In genomic region chr19:4077011-4077382, GRCh38 we compare ENCODE assay signal across 14 cellular contexts. TPM values are rescaled to one million over a fixed set of nuclear protein-coding genes. Genes with fewer than 3 reads are reported as not detected.
DNase-seq lines count a peak whose midpoint lies in the region; ATAC-seq and TF ChIP-seq lines count a peak whose summit lies in the region.
"Had no signal": no experiment of that assay in that cellular context is flagged by ENCODE, and none has a peak within 500 bp of the region (broad histone marks: within the 10 kb centered on the region; RNA-seq: fewer than 3 reads in every experiment).

No MANE protein-coding gene starts in this region.

- H3K4me3 ChIP-seq in thyroid gland (replicated peaks in 1 of 3): no peak overlapping the region
- H3K4me3 ChIP-seq in SK-N-SH (ENCODE audit: low read depth in 2 of 2, low read length in 1 of 2): no peak overlapping the region

- H3K27ac ChIP-seq in thyroid gland (peak overlapping the region in 1 of 3 donors; percentile 74), SK-N-SH (ENCODE audit: low read depth in 2 of 2, low read length in 1 of 2) (no peak overlapping the region)
- H3K27ac ChIP-seq: SJCRH30 had no signal

- DNase-seq in activated naive CD4-positive, alpha-beta T cell treated with Interleukin-2 at 50 U/mL for 16 hours: no peak
- no peak for DNase-seq in memory B cell (ENCODE audit: low spot score in 2 of 2)
- peak; percentile 44 to 46 for DNase-seq in thyroid gland
- DNase-seq in SK-N-SH: no peak
- DNase-seq: activated CD4-positive, alpha-beta T cell treated with anti-CD3 and anti-CD28 coated beads for 4 hours; aorta; hippocampal formation; NCI-H2171; SJCRH30; stimulated activated naive CD4-positive, alpha-beta T cell treated with Interleukin-2 at 50 U/mL for 16 hours had no signal

- H3K4me2 ChIP-seq in SK-N-SH: no peak overlapping the region

- no peak for TF ChIP-seq EP300 in SK-N-SH (IDR thresholded peaks at IDR 0.05; ENCODE audit: borderline replicate concordance in 1 of 2, low read depth in 1 of 2, low read length in 1 of 2)

- WGBS in thyroid gland, 2 donors: 75 to 89% methylated on average over 2 to 3 of the region's 3 CpGs
- whole genome bisulfite sequencing in SK-N-SH (ENCODE audit: low lambda C conversion rate): 100% methylated on average over 2 of the region's 3 CpGs

- no peak for ATAC-seq in activated T-helper 17 cell treated with anti-CD3 and anti-CD28 coated beads, Interleukin-2, amount 50 U/mL, for 72 hours (replicated peaks)
- ATAC-seq in memory B cell (ENCODE audit: low read depth) (no peak), GM19023 (IDR thresholded peaks at IDR 0.05; ENCODE audit: unreplicated experiment) (no peak), HG03342 (IDR thresholded peaks at IDR 0.05; ENCODE audit: unreplicated experiment) (no peak)

- no peak overlapping the region for H2AFZ ChIP-seq in SK-N-SH (ENCODE audit: low read depth)

- H3K9ac ChIP-seq in SK-N-SH: no peak overlapping the region

- TF ChIP-seq RAD21 in SK-N-SH (IDR thresholded peaks at IDR 0.05; ENCODE audit: low read length): no peak

- H3K36me3 Mint-ChIP-seq in activated naive CD4-positive, alpha-beta T cell treated with anti-CD3 and anti-CD28 coated beads, Interleukin-2, amount 50 U/mL, for 24 hours: no peaks in the 10 kb centered on the region
- H3K36me3 Mint-ChIP-seq in activated T-helper 17 cell treated with anti-CD3 and anti-CD28 coated beads, Interleukin-2, amount 50 U/mL, for 72 hours (ENCODE audit: low read depth): no peaks in the 10 kb centered on the region
- H3K36me3 Mint-ChIP-seq in memory B cell: no peaks in the 10 kb centered on the region

- no peaks in the 10 kb centered on the region for H3K36me3 ChIP-seq in thyroid gland
- H3K36me3 ChIP-seq in SK-N-SH (replicated peaks in 1 of 2; ENCODE audit: control insufficient read depth in 1 of 2, insufficient read depth in 2 of 2, low read length in 1 of 2): no peaks in the 10 kb centered on the region
- H3K36me3 ChIP-seq: SJCRH30 had no signal

- peak overlapping the region; percentile 76 for H3K27ac Mint-ChIP-seq in activated naive CD4-positive, alpha-beta T cell treated with anti-CD3 and anti-CD28 coated beads, Interleukin-2, amount 50 U/mL, for 24 hours
- no peak overlapping the region for H3K27ac Mint-ChIP-seq in activated T-helper 17 cell treated with anti-CD3 and anti-CD28 coated beads, Interleukin-2, amount 50 U/mL, for 72 hours
- H3K27ac Mint-ChIP-seq in memory B cell: peak overlapping the region; percentile 36

- POLR2A ChIA-PET in SK-N-SH (lab: Yijun Ruan, JAX): interaction anchor here (1.0 kb wide), 1 partner anchor 17 kb away, joined by 3 read pairs; no protein-coding TSS in a partner anchor

- H3K4me1 Mint-ChIP-seq in activated naive CD4-positive, alpha-beta T cell treated with anti-CD3 and anti-CD28 coated beads, Interleukin-2, amount 50 U/mL, for 24 hours: peaks cover 30% of the 10 kb centered on the region
- H3K4me1 Mint-ChIP-seq in activated T-helper 17 cell treated with anti-CD3 and anti-CD28 coated beads, Interleukin-2, amount 50 U/mL, for 72 hours: peaks cover 10% of the 10 kb centered on the region
- peaks cover 7% of the 10 kb centered on the region for H3K4me1 Mint-ChIP-seq in memory B cell

- H3K27me3 ChIP-seq in thyroid gland (no peaks in the 10 kb centered on the region), SK-N-SH (ENCODE audit: insufficient read depth) (no peaks in the 10 kb centered on the region)
- H3K27me3 ChIP-seq: SJCRH30 had no signal

- TF ChIP-seq CTCF in thyroid gland (IDR thresholded peaks at IDR 0.05): no peak
- no peak for TF ChIP-seq CTCF in SK-N-SH (IDR thresholded peaks at IDR 0.05)

- H3K9me3 Mint-ChIP-seq in activated naive CD4-positive, alpha-beta T cell treated with anti-CD3 and anti-CD28 coated beads, Interleukin-2, amount 50 U/mL, for 24 hours: no peaks in the 10 kb centered on the region
- H3K9me3 Mint-ChIP-seq in activated T-helper 17 cell treated with anti-CD3 and anti-CD28 coated beads, Interleukin-2, amount 50 U/mL, for 72 hours: no peaks in the 10 kb centered on the region
- H3K9me3 Mint-ChIP-seq in memory B cell: no peaks in the 10 kb centered on the region

- H3K9me3 ChIP-seq in thyroid gland (no peaks in the 10 kb centered on the region), SK-N-SH (no peaks in the 10 kb centered on the region)
- H3K9me3 ChIP-seq: SJCRH30 had no signal

- H3K9me2 ChIP-seq in SK-N-SH: no peaks in the 10 kb centered on the region

- H3F3A ChIP-seq in SK-N-SH (replicated peaks; ENCODE audit: insufficient read depth): no peaks in the 10 kb centered on the region

- H3K27me3 Mint-ChIP-seq in activated naive CD4-positive, alpha-beta T cell treated with anti-CD3 and anti-CD28 coated beads, Interleukin-2, amount 50 U/mL, for 24 hours: no peaks in the 10 kb centered on the region
- no peaks in the 10 kb centered on the region for H3K27me3 Mint-ChIP-seq in activated T-helper 17 cell treated with anti-CD3 and anti-CD28 coated beads, Interleukin-2, amount 50 U/mL, for 72 hours
- H3K27me3 Mint-ChIP-seq in memory B cell: no peaks in the 10 kb centered on the region

- no peak overlapping the region for H3K4me3 Mint-ChIP-seq in activated naive CD4-positive, alpha-beta T cell treated with anti-CD3 and anti-CD28 coated beads, Interleukin-2, amount 50 U/mL, for 24 hours
- peak overlapping the region; percentile 66 for H3K4me3 Mint-ChIP-seq in activated T-helper 17 cell treated with anti-CD3 and anti-CD28 coated beads, Interleukin-2, amount 50 U/mL, for 72 hours
- peak overlapping the region; percentile 14 for H3K4me3 Mint-ChIP-seq in memory B cell

- no peak for TF ChIP-seq POLR2A in thyroid gland (IDR thresholded peaks at IDR 0.05)

- intact Hi-C loops in thyroid gland (cut with DNase I): no loop called here

- H3K79me2 ChIP-seq in SK-N-SH (ENCODE audit: insufficient read depth): no peaks in the 10 kb centered on the region

- CTCF ChIA-PET in SK-N-SH (lab: Yijun Ruan, JAX): no interaction called here

- H3K4me1 ChIP-seq in thyroid gland: peaks cover 9 to 15% of the 10 kb centered on the region in 2 donors
- H3K4me1 ChIP-seq in SK-N-SH (ENCODE audit: control insufficient read depth in 1 of 2, insufficient read depth in 2 of 2, low read depth in 1 of 2, low read length in 1 of 2): no peaks in the 10 kb centered on the region
- H3K4me1 ChIP-seq: SJCRH30 had no signal

- H4K20me1 ChIP-seq in SK-N-SH (ENCODE audit: insufficient read depth): no peaks in the 10 kb centered on the region

TF ChIP-seq in SK-N-SH, 30 proteins besides CTCF, POLR2A, EP300 and RAD21:
- TF ChIP-seq, protein P1, sequence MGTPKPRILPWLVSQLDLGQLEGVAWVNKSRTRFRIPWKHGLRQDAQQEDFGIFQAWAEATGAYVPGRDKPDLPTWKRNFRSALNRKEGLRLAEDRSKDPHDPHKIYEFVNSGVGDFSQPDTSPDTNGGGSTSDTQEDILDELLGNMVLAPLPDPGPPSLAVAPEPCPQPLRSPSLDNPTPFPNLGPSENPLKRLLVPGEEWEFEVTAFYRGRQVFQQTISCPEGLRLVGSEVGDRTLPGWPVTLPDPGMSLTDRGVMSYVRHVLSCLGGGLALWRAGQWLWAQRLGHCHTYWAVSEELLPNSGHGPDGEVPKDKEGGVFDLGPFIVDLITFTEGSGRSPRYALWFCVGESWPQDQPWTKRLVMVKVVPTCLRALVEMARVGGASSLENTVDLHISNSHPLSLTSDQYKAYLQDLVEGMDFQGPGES (IDR thresholded peaks at IDR 0.05; ENCODE audit: low read depth, low read length): no peak
- TF ChIP-seq, protein P2, sequence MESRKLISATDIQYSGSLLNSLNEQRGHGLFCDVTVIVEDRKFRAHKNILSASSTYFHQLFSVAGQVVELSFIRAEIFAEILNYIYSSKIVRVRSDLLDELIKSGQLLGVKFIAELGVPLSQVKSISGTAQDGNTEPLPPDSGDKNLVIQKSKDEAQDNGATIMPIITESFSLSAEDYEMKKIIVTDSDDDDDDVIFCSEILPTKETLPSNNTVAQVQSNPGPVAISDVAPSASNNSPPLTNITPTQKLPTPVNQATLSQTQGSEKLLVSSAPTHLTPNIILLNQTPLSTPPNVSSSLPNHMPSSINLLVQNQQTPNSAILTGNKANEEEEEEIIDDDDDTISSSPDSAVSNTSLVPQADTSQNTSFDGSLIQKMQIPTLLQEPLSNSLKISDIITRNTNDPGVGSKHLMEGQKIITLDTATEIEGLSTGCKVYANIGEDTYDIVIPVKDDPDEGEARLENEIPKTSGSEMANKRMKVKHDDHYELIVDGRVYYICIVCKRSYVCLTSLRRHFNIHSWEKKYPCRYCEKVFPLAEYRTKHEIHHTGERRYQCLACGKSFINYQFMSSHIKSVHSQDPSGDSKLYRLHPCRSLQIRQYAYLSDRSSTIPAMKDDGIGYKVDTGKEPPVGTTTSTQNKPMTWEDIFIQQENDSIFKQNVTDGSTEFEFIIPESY (IDR thresholded peaks at IDR 0.05; ENCODE audit: borderline replicate concordance, low read depth): no peak
- no peak for TF ChIP-seq FOSL2 (IDR thresholded peaks at IDR 0.05; ENCODE audit: borderline replicate concordance, low read depth)
- no peak for TF ChIP-seq MXI1 (IDR thresholded peaks at IDR 0.05; ENCODE audit: low read depth, low read length)
- no peak for TF ChIP-seq SMC3 (IDR thresholded peaks at IDR 0.05; ENCODE audit: low read depth, low read length)
- TF ChIP-seq, protein P3, sequence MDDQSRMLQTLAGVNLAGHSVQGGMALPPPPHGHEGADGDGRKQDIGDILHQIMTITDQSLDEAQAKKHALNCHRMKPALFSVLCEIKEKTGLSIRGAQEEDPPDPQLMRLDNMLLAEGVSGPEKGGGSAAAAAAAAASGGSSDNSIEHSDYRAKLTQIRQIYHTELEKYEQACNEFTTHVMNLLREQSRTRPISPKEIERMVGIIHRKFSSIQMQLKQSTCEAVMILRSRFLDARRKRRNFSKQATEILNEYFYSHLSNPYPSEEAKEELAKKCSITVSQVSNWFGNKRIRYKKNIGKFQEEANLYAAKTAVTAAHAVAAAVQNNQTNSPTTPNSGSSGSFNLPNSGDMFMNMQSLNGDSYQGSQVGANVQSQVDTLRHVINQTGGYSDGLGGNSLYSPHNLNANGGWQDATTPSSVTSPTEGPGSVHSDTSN (IDR thresholded peaks at IDR 0.05): no peak
- no peak for TF ChIP-seq TAF1 (IDR thresholded peaks at IDR 0.05; ENCODE audit: borderline replicate concordance, low read depth, low read length)
- no peak for TF ChIP-seq FOXJ3 (CRISPR knock-in tag; IDR thresholded peaks at IDR 0.05)
TF ChIP-seq in SK-N-SH: peak in this region for 0.

RNA-seq across cellular contexts. Expression of gene ZBTB7A, which starts 10.3 kb away (rescaled TPM):
- total RNA-seq in activated T-helper 17 cell treated with anti-CD3 and anti-CD28 coated beads, Interleukin-2, amount 50 U/mL, for 72 hours: 10 to 100 TPM; 38.5 to 41.3 TPM
- 10 to 100 TPM; 45.3 to 85.3 (median 54.9) TPM for total RNA-seq in thyroid gland
- 5.6 and 7.4 TPM in 2 replicates for polyA plus RNA-seq in SK-N-SH (2012; rRNA removed)
- 2.8 and 5.8 TPM in 2 replicates for polyA plus RNA-seq in SK-N-SH (2012; cell fraction: cytosol; rRNA removed)
- polyA plus RNA-seq in SK-N-SH (2012; cell fraction: nucleus; rRNA removed): 17.7 and 19.8 TPM in 2 replicates

RNA-seq across cellular contexts. Expression of gene MAP2K2, which starts 46.9 kb away (rescaled TPM):
- 100 to 1,000 TPM; 143 to 155 TPM for total RNA-seq in activated T-helper 17 cell treated with anti-CD3 and anti-CD28 coated beads, Interleukin-2, amount 50 U/mL, for 72 hours
- total RNA-seq in thyroid gland: 10 to 100 TPM; 59.4 to 95.3 (median 81.8) TPM
- 67.2 and 114 TPM in 2 replicates for polyA plus RNA-seq in SK-N-SH (2012; rRNA removed)
- 55.7 and 82.6 TPM in 2 replicates for polyA plus RNA-seq in SK-N-SH (2012; cell fraction: cytosol; rRNA removed)
- 156 and 227 TPM in 2 replicates for polyA plus RNA-seq in SK-N-SH (2012; cell fraction: nucleus; rRNA removed)

Comparison
In these comparisons a context has a peak if more than half of its experiments do, and no peak if none do; other contexts are left out.
1. DNase-seq: peak in thyroid gland (2 of 2); none in activated naive CD4-positive, alpha-beta T cell treated with Interleukin-2 at 50 U/mL for 16 hours (single experiment), memory B cell (0 of 2) and SK-N-SH (single experiment).